ENCODE assay signal across 6 cellular contexts in the genomic region with DNA sequence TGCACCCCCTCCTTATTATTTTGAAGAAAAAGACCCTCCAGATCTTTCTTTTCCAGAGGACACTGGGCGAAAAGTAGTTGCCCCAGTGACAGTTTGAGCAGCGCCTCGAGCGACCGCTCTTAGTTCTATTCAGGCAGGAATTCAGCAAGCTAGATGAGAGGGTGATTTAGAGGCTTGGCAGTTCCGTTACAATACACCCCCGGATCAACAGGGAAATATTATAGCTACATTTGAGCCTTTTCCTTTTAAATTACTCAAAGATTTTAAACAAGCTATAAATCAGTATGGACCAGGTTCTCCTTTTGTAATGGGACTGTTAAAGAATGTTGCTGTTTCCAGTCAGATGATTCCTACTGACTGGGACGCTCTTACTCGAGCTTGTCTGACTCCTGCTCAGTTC.
DNase-seq lines count a peak whose midpoint lies in the region; ATAC-seq, FAIRE-seq and TF ChIP-seq lines count a peak whose summit lies in the region.
"Not testable (repeated sequence)": the region's sequence is repeated elsewhere in the genome, so short reads cannot be mapped to it uniquely, and the experiment has no call there.

No MANE protein-coding gene starts in this region.

- 33 to 60% methylated on average over 1 to 9 of the region's 9 CpGs for WGBS in transverse colon (ENCODE audit: low coverage in 1 of 2), 2 donors

- H4K20me1 ChIP-seq in GM23338 (replicated peaks; ENCODE audit: insufficient read depth); astrocyte (ENCODE audit: insufficient read depth, low read length): not testable (repeated sequence)

- H3K4me1 ChIP-seq in GM23338 (ENCODE audit: insufficient read depth); astrocyte (ENCODE audit: insufficient read depth, low read length): not testable (repeated sequence)
- H3K4me1 ChIP-seq in transverse colon: peaks cover 5 to 18% (median 12%) of the 10 kb centered on the region in 4 donors

- not testable (repeated sequence) for H3K27me3 Mint-ChIP-seq in GM23338 (ENCODE audit: insufficient read depth, low read depth, poor library complexity); nephron progenitor cell (ENCODE audit: low read depth, poor library complexity)
- H3K27me3 Mint-ChIP-seq in astrocyte (ENCODE audit: low read depth, unreplicated experiment) (peaks cover 23% of the 10 kb centered on the region), endothelial cell (ENCODE audit: unreplicated experiment) (peaks cover 16% of the 10 kb centered on the region)

- intact Hi-C loops in transverse colon (cut with DNase I; ENCODE audit: low total_unique reads): not testable (repeated sequence)

- TF ChIP-seq CTCF in GM23338 (conservative IDR thresholded peaks at IDR 0.05; ENCODE audit: low read depth in 2 of 2); astrocyte (IDR thresholded peaks at IDR 0.05; ENCODE audit: insufficient read depth, low read depth, low read length); endothelial cell (IDR thresholded peaks at IDR 0.05; ENCODE audit: unreplicated experiment); nephron progenitor cell (IDR thresholded peaks at IDR 0.05); transverse colon (IDR thresholded peaks at IDR 0.05): not testable (repeated sequence)

- H3F3A ChIP-seq in GM23338 (replicated peaks; ENCODE audit: low read depth): not testable (repeated sequence)

- not testable (repeated sequence) for H3K9me3 ChIP-seq in astrocyte (ENCODE audit: insufficient read depth, low read depth, low read length)
- peaks cover 10 to 19% of the 10 kb centered on the region in 2 donors for H3K9me3 ChIP-seq in transverse colon

- H3K4me1 Mint-ChIP-seq in GM23338 (peaks cover 12% of the 10 kb centered on the region; the same call in 2 of the 3 replicates), endothelial cell (ENCODE audit: unreplicated experiment) (peaks cover 21% of the 10 kb centered on the region), nephron progenitor cell (peaks cover 28% of the 10 kb centered on the region)
- H3K4me1 Mint-ChIP-seq in astrocyte (ENCODE audit: low read depth, unreplicated experiment): not testable (repeated sequence)

- H3K9me3 Mint-ChIP-seq in GM23338 (peaks cover 28% of the 10 kb centered on the region), astrocyte (ENCODE audit: unreplicated experiment) (peaks cover 23% of the 10 kb centered on the region), endothelial cell (ENCODE audit: unreplicated experiment) (peaks cover 11% of the 10 kb centered on the region), nephron progenitor cell (peaks cover 33% of the 10 kb centered on the region)

- H3K4me3 Mint-ChIP-seq in GM23338; astrocyte (ENCODE audit: unreplicated experiment): not testable (repeated sequence)
- H3K4me3 Mint-ChIP-seq in endothelial cell (ENCODE audit: unreplicated experiment) (peak overlapping the region; percentile 32), nephron progenitor cell (peak overlapping the region; percentile 23)

- H3K9ac ChIP-seq in astrocyte (ENCODE audit: low read length): not testable (repeated sequence)

- peak overlapping the region; percentile 38; the same call in 1 of the 2 replicates for H2AFZ ChIP-seq in GM23338
- not testable (repeated sequence) for H2AFZ ChIP-seq in astrocyte (ENCODE audit: low read depth, low read length)

- ATAC-seq in GM23338: not testable (repeated sequence)

- TF ChIP-seq POLR2A in transverse colon (IDR thresholded peaks at IDR 0.05): not testable (repeated sequence)

- not testable (repeated sequence) for TF ChIP-seq EP300 in transverse colon (IDR thresholded peaks at IDR 0.05; ENCODE audit: low read depth)

- H3K27me3 ChIP-seq in GM23338 (ENCODE audit: insufficient read depth); astrocyte (ENCODE audit: insufficient read depth, low read length); transverse colon: not testable (repeated sequence)

- DNase-seq in GM23338 (ENCODE audit: low spot score); endothelial cell (ENCODE audit: low spot score); nephron progenitor cell; transverse colon: not testable (repeated sequence)
- DNase-seq in astrocyte (ENCODE audit: low read depth): peak; percentile 12
- peak; percentile 22 for DNase-seq in iris pigment epithelial cell (ENCODE audit: low read depth)

- not testable (repeated sequence) for H3K36me3 ChIP-seq in GM23338 (ENCODE audit: insufficient read depth); astrocyte (ENCODE audit: insufficient read depth, low read length); transverse colon

- not testable (repeated sequence) for H3K9me2 ChIP-seq in GM23338 (ENCODE audit: insufficient read depth)

- not testable (repeated sequence) for H3K79me2 ChIP-seq in GM23338 (replicated peaks; ENCODE audit: insufficient read depth); astrocyte (ENCODE audit: insufficient read depth, low read length)

- FAIRE-seq in astrocyte (lab: Jason Lieb, UNC): not testable (repeated sequence)

- in situ Hi-C loops in transverse colon (cut with MboI; ENCODE audit: low pct_ligation_motif_present in 1 of 4, low pct_unique_long_range_greater_than_20kb in 1 of 4, low sequenced_read_pairs in 3 of 4): not testable (repeated sequence)

- H3K27ac Mint-ChIP-seq in GM23338; astrocyte (ENCODE audit: unreplicated experiment): not testable (repeated sequence)
- H3K27ac Mint-ChIP-seq in endothelial cell (ENCODE audit: unreplicated experiment) (peak overlapping the region; percentile 93), nephron progenitor cell (peak overlapping the region; percentile 99)

- not testable (repeated sequence) for H3K27ac ChIP-seq in GM23338 (ENCODE audit: low read depth); astrocyte (ENCODE audit: low read depth, low read length)
- H3K27ac ChIP-seq in transverse colon: peak overlapping the region in 3 of 4 donors; percentile 1 to 34 (median 29)

- not testable (repeated sequence) for H3K4me3 ChIP-seq in GM23338; astrocyte (ENCODE audit: insufficient read depth, low read depth, low read length); transverse colon

- H3K36me3 Mint-ChIP-seq in GM23338 (ENCODE audit: low read depth) (peaks cover 16% of the 10 kb centered on the region), endothelial cell (ENCODE audit: low read depth, unreplicated experiment) (peaks cover 19% of the 10 kb centered on the region), nephron progenitor cell (ENCODE audit: low read depth) (peaks cover 18% of the 10 kb centered on the region)
- not testable (repeated sequence) for H3K36me3 Mint-ChIP-seq in astrocyte (ENCODE audit: low read depth, unreplicated experiment)

- H3K4me2 ChIP-seq in GM23338; astrocyte (ENCODE audit: low read length): not testable (repeated sequence)
